ENCODE assay signal across 1 cellular context in genomic region chr17:44006581-44007345, GRCh38.
A peak's percentile ranks its signal among the peaks of the same experiment; 100 is the strongest.
TF ChIP-seq lines count a peak whose summit lies in the region.

No MANE protein-coding gene starts in this region.

TF ChIP-seq in IMR-90, 13 proteins besides CTCF, POLR2A, EP300 and RAD21:
- TF ChIP-seq SMC3 (IDR thresholded peaks at IDR 0.05; ENCODE audit: low read depth, low read length) (peak; percentile 58), FOS (IDR thresholded peaks at IDR 0.05; ENCODE audit: low read depth, low read length) (no peak), MAFK (IDR thresholded peaks at IDR 0.05; ENCODE audit: low read depth, low read length) (no peak), BHLHE40 (IDR thresholded peaks at IDR 0.05; ENCODE audit: low read depth, low read length) (peak; percentile 35; the same call in 1 of the 2 replicates), MAZ (IDR thresholded peaks at IDR 0.05; ENCODE audit: borderline replicate concordance, low read depth, low read length) (peak; percentile 56; the same call in 1 of the 2 replicates), CEBPB (IDR thresholded peaks at IDR 0.05; ENCODE audit: low read depth, low read length) (peak; percentile 78), MXI1 (IDR thresholded peaks at IDR 0.05; ENCODE audit: borderline replicate concordance, low read depth, low read length) (peak; percentile 72), RCOR1 (IDR thresholded peaks at IDR 0.05; ENCODE audit: insufficient replicate concordance, low read length) (no peak)
